Comparison of ENCODE assay signal across 1 cellular context in the genomic region with DNA sequence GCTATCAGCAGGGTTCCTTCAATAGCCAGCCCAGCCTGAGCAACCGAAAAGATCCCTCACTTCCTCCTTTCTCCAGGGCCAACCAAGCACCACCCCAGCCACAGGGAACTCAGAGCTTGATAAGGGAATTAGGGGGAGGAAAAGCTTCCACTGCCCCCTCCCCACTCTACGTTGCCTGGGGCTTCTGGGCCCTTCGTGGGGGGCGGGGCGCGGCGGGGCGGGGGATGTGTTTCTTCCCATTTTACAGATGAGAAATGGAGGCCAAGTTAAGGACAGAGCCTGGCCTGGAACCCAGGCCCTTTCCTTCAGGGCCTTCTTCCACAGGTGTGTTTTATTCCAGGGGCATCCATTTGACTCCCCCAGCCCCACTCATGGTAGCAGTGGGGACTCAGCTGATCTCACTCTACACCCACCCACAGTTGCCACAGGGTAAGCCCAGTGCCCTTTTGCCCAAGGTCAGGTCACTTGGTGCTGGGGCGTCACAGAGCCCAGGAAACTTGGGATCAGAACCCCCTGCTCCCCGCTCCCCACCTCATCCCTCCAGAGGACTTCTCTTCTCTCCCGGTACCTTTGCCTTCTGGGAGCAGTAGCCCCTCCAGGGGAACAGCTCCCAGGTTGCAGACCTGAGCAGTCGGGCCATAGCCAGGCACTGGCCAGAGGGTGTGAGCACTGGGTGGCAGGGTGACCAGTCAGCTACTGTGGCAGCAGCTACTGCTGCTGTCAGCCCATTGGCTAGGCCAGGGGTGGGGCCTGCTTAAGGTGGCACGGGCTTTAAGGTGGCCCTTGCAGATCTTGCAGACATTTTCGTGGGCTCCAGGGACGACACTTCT.
TF ChIP-seq lines count a peak whose summit lies in the region.

A gene (minus strand): TSS at position 700 of the 830 bp plus-strand sequence. CDS start 60 bp downstream, at position 640.

TF ChIP-seq in A549, 52 proteins besides CTCF, POLR2A, EP300 and RAD21:
- no peak for TF ChIP-seq SREBF2 (IDR thresholded peaks at IDR 0.05)
- TF ChIP-seq MAFK (IDR thresholded peaks at IDR 0.05; ENCODE audit: partially characterized antibody) = no peak
- TF ChIP-seq JUNB (IDR thresholded peaks at IDR 0.05) = no peak
- TF ChIP-seq, protein P1, sequence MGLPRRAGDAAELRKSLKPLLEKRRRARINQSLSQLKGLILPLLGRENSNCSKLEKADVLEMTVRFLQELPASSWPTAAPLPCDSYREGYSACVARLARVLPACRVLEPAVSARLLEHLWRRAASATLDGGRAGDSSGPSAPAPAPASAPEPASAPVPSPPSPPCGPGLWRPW (IDR thresholded peaks at IDR 0.05) = no peak
- TF ChIP-seq ZC3H11A (IDR thresholded peaks at IDR 0.05) = no peak
- TF ChIP-seq CEBPB (IDR thresholded peaks at IDR 0.05) = no peak
- no peak for TF ChIP-seq POLR2AphosphoS2 (conservative IDR thresholded peaks at IDR 0.05; ENCODE audit: low read length)
- no peak for TF ChIP-seq EHMT2 (IDR thresholded peaks at IDR 0.05; ENCODE audit: low read depth)
- TF ChIP-seq ZNF302 (CRISPR knock-in tag; IDR thresholded peaks at IDR 0.05) = no peak
- TF ChIP-seq, protein P2, sequence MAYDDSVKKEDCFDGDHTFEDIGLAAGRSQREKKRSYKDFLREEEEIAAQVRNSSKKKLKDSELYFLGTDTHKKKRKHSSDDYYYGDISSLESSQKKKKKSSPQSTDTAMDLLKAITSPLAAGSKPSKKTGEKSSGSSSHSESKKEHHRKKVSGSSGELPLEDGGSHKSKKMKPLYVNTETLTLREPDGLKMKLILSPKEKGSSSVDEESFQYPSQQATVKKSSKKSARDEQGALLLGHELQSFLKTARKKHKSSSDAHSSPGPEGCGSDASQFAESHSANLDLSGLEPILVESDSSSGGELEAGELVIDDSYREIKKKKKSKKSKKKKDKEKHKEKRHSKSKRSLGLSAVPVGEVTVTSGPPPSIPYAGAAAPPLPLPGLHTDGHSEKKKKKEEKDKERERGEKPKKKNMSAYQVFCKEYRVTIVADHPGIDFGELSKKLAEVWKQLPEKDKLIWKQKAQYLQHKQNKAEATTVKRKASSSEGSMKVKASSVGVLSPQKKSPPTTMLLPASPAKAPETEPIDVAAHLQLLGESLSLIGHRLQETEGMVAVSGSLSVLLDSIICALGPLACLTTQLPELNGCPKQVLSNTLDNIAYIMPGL (CRISPR knock-in tag; IDR thresholded peaks at IDR 0.05; ENCODE audit: borderline replicate concordance) = no peak
- TF ChIP-seq, protein P3, sequence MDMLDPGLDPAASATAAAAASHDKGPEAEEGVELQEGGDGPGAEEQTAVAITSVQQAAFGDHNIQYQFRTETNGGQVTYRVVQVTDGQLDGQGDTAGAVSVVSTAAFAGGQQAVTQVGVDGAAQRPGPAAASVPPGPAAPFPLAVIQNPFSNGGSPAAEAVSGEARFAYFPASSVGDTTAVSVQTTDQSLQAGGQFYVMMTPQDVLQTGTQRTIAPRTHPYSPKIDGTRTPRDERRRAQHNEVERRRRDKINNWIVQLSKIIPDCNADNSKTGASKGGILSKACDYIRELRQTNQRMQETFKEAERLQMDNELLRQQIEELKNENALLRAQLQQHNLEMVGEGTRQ (IDR thresholded peaks at IDR 0.05) = no peak
- no peak for TF ChIP-seq RNF2 (IDR thresholded peaks at IDR 0.05; ENCODE audit: borderline replicate concordance, low read depth)
- TF ChIP-seq TP53 (CRISPR knock-in tag; IDR thresholded peaks at IDR 0.05) = no peak
- no peak for TF ChIP-seq RARB (CRISPR knock-in tag; IDR thresholded peaks at IDR 0.05)
- no peak for TF ChIP-seq FOXS1 (CRISPR knock-in tag; IDR thresholded peaks at IDR 0.05)
- TF ChIP-seq ZFP36 (IDR thresholded peaks at IDR 0.05; ENCODE audit: borderline replicate concordance, partially characterized antibody) = no peak
